Comparison of ENCODE assay signal across 8 cellular contexts in genomic region chr2:45652090-45653050, GRCh38. TPM values are rescaled to one million over a fixed set of nuclear protein-coding genes. Genes with fewer than 3 reads are reported as not detected.
DNase-seq lines count a peak whose midpoint lies in the region; ATAC-seq and TF ChIP-seq lines count a peak whose summit lies in the region.

No MANE protein-coding gene starts in this region.

- H3K9me3 ChIP-seq in gastroesophageal sphincter = no peaks in the 10 kb centered on the region
- no peaks in the 10 kb centered on the region for H3K9me3 ChIP-seq in neutrophil

- no peak for TF ChIP-seq EP300 in gastroesophageal sphincter (IDR thresholded peaks at IDR 0.05)

- no peaks in the 10 kb centered on the region for H3K27me3 ChIP-seq in gastroesophageal sphincter
- peaks cover 35% of the 10 kb centered on the region for H3K27me3 ChIP-seq in neutrophil

- H3K4me3 ChIP-seq in gastroesophageal sphincter (peak overlapping the region; percentile 74 to 97), neutrophil (ENCODE audit: low read depth in 1 of 2, low read length in 1 of 2) (peak overlapping the region; percentile 89 to 95)

- TF ChIP-seq CTCF in GM10248 (IDR thresholded peaks at IDR 0.05; ENCODE audit: control extremely low read depth, extremely low read depth, low read depth, missing control alignments) = no peak
- TF ChIP-seq CTCF in gastroesophageal sphincter (IDR thresholded peaks at IDR 0.05) = no peak
- TF ChIP-seq CTCF in neutrophil (IDR thresholded peaks at IDR 0.05) = no peak

- WGBS in gastroesophageal sphincter (ENCODE audit: low coverage in 1 of 2), 2 donors = 0 to 6% methylated on average over 2 to 12 of the region's 54 CpGs

- H3K36me3 ChIP-seq in gastroesophageal sphincter (no peaks in the 10 kb centered on the region), neutrophil (no peaks in the 10 kb centered on the region)

- H3K27ac ChIP-seq in gastroesophageal sphincter (peak overlapping the region; percentile 82 to 100 (median 100)), neutrophil (no peak overlapping the region)

- POLR2A ChIA-PET in GM10248 (lab: Yijun Ruan, JAX) = interaction anchor here (0.9 kb wide), 1 partner anchor 36 kb away, joined by 3 read pairs; no protein-coding TSS in a partner anchor

- CTCF ChIA-PET in GM10248 (lab: Yijun Ruan, JAX) = interaction anchor here (1.5 to 3.5 kb wide), 7 partner anchors 8 to 284 kb away, joined by 4 to 18 read pairs (median 6); no protein-coding TSS in a partner anchor

- no peak for ATAC-seq in gastroesophageal sphincter
- ATAC-seq in GM18867 (IDR thresholded peaks at IDR 0.05; ENCODE audit: unreplicated experiment) = no peak
- ATAC-seq in HG03460 (IDR thresholded peaks at IDR 0.05; ENCODE audit: unreplicated experiment) = no peak

- H3K4me1 ChIP-seq in gastroesophageal sphincter (peaks cover 0 to 74% (median 11%) of the 10 kb centered on the region in 3 donors), neutrophil (ENCODE audit: control insufficient read depth in 1 of 2, insufficient read depth in 1 of 2, low read depth in 1 of 2, low read length in 1 of 2) (peaks cover 16 to 24% of the 10 kb centered on the region in 2 experiments)

- TF ChIP-seq POLR2A in gastroesophageal sphincter (IDR thresholded peaks at IDR 0.05) = no peak

- peak; percentile 32 for DNase-seq in GM10248 (ENCODE audit: extremely low spot score)
- peak; percentile 40 for DNase-seq in NOMO-1 treated with DMSO at 0.1 percent for 48 hours (lab: John Stamatoyannopoulos, UW; ENCODE audit: unreplicated experiment)
- DNase-seq in activated effector memory CD4-positive, alpha-beta T cell treated with anti-CD3 and anti-CD28 coated beads, Interleukin-2, amount 50 U/mL, for 16 hours = peak; percentile 69
- no peak for DNase-seq in GF-D8 (lab: John Stamatoyannopoulos, UW)

RNA-seq across cellular contexts. Expression of gene PRKCE, which starts 0.9 kb away (rescaled TPM):
- total RNA-seq in gastroesophageal sphincter = 10 to 100 TPM in 3 of 4 donors, 1 to 10 TPM in 1; 5.9 to 21.2 (median 18.5) TPM

RNA-seq across cellular contexts. Expression of gene SRBD1, which starts 41.3 kb away (rescaled TPM):
- 10 to 100 TPM in 3 of 4 donors, 1 to 10 TPM in 1; 7.7 to 16.7 (median 12.5) TPM for total RNA-seq in gastroesophageal sphincter
